33 cellular contexts compared by ENCODE assay signal in genomic region chr2:225170162-225170561, GRCh38.
"Had no signal": no experiment of that assay in that cellular context is flagged by ENCODE, and none has a peak within 500 bp of the region (broad histone marks: within the 10 kb centered on the region; RNA-seq: fewer than 3 reads in every experiment).

No MANE protein-coding gene starts in this region.

- H3K4me3 ChIP-seq: adrenal gland, body of pancreas, breast epithelium had no signal

- DNase-seq: activated B cell treated with CpG ODN at 0.5 μM for 24 hours; activated CD4-positive, alpha-beta memory T cell treated with anti-CD3 and anti-CD28 coated beads for 36 hours; activated CD4-positive, alpha-beta T cell treated with anti-CD3 and anti-CD28 coated beads for 4 hours; activated CD4-positive, alpha-beta T cell treated with anti-CD3 and anti-CD28 coated beads, Interleukin-2, amount 10 ng/mL, durations not matched to agents 24 days and 14 days; activated CD4-positive, alpha-beta T cell treated with anti-CD3 and anti-CD28 coated beads, Interleukin-2, amount 50 U/mL, for 1 hour; activated CD4-positive, alpha-beta T cell treated with anti-CD3 and anti-CD28 coated beads, Interleukin-2, amount 50 U/mL, for 4 hours; activated CD4-positive, CD25-positive, alpha-beta regulatory T cell treated with anti-CD3 and anti-CD28 coated beads, Interleukin-2, amount 50 U/mL, for 72 hours; activated CD8-positive, alpha-beta memory T cell treated with anti-CD3 and anti-CD28 coated beads, Interleukin-2, amount 50 U/mL, for 4 hours; activated CD8-positive, alpha-beta T cell treated with anti-CD3 and anti-CD28 coated beads for 36 hours; activated effector memory CD4-positive, alpha-beta T cell treated with anti-CD3 and anti-CD28 coated beads, Interleukin-2, amount 50 U/mL, for 16 hours; activated gamma-delta T cell treated with Interleukin-2 at 50 U/mL for 16 hours; activated naive CD4-positive, alpha-beta T cell; activated naive CD4-positive, alpha-beta T cell treated with anti-CD3 and anti-CD28 coated beads for 36 hours; activated naive CD4-positive, alpha-beta T cell treated with anti-CD3 and anti-CD28 coated beads, Interleukin-2, amount 50 U/mL, for 16 hours; activated naive CD8-positive, alpha-beta T cell treated with anti-CD3 and anti-CD28 coated beads for 36 hours; activated T-cell treated with anti-CD3 and anti-CD28 coated beads for 4 hours; activated T-cell treated with anti-CD3 and anti-CD28 coated beads, Interleukin-2, amount 50 U/mL, for 1 hour; activated T-cell treated with anti-CD3 and anti-CD28 coated beads, Interleukin-2, amount 50 U/mL, for 4 hours; activated T-cell treated with anti-CD3 and anti-CD28 coated beads, Interleukin-2, amount 50 U/mL, for 72 hours; adrenal gland; amniotic stem cell; aorta; body of pancreas; brain microvascular endothelial cell; central memory CD4-positive, alpha-beta T cell; T-helper 2 cell; T-helper 9 cell had no signal

- H3K27me3 ChIP-seq: adrenal gland, body of pancreas, brain microvascular endothelial cell, breast epithelium had no signal

- H3K36me3 ChIP-seq: adrenal gland, brain microvascular endothelial cell, breast epithelium had no signal

- ATAC-seq: activated CD8-positive, alpha-beta T cell treated with anti-CD3 and anti-CD28 coated beads for 36 hours; activated naive CD4-positive, alpha-beta T cell treated with anti-CD3 and anti-CD28 coated beads, Interleukin-2, amount 50 U/mL, for 72 hours; activated T-cell treated with anti-CD3 and anti-CD28 coated beads, Interleukin-2, amount 50 U/mL, for 4 hours; activated T-cell treated with anti-CD3 and anti-CD28 coated beads, Interleukin-2, amount 50 U/mL, for 72 hours; activated T-helper 17 cell treated with anti-CD3 and anti-CD28 coated beads, Interleukin-2, amount 50 U/mL, for 72 hours; body of pancreas had no signal

- H3K27ac ChIP-seq: adrenal gland, body of pancreas, brain microvascular endothelial cell, breast epithelium, VCaP had no signal

- H3K4me1 ChIP-seq: adrenal gland, body of pancreas, breast epithelium had no signal

- H3K9me3 ChIP-seq: adrenal gland, body of pancreas, breast epithelium had no signal

- FAIRE-seq: astrocyte, TTC549 had no signal
